ENCODE assay signal across 14 cellular contexts in genomic region chr16:19344224-19344801, GRCh38. TPM values are rescaled to one million over a fixed set of nuclear protein-coding genes. Genes with fewer than 3 reads are reported as not detected.
"Had no signal": no experiment of that assay in that cellular context is flagged by ENCODE, and none has a peak within 500 bp of the region (broad histone marks: within the 10 kb centered on the region; RNA-seq: fewer than 3 reads in every experiment).

No MANE protein-coding gene starts in this region.

- DNase-seq: activated CD4-positive, alpha-beta T cell treated with anti-CD3 and anti-CD28 coated beads, Interleukin-2, amount 10 ng/mL, durations not matched to agents 24 days and 14 days; activated CD8-positive, alpha-beta memory T cell treated with anti-CD3 and anti-CD28 coated beads, Interleukin-2, amount 50 U/mL, for 48 hours; activated gamma-delta T cell treated with Interleukin-2 at 50 U/mL for 16 hours; activated T-cell treated with anti-CD3 and anti-CD28 coated beads, Interleukin-2, amount 50 U/mL, for 72 hours; amniotic stem cell; effector memory CD8-positive, alpha-beta T cell; foreskin keratinocyte; glutamatergic neuron; naive B cell; T-helper 2 cell; tibial artery had no signal

- H3K4me3 ChIP-seq: tibial artery had no signal

- H3K9me3 ChIP-seq: tibial artery had no signal

- H3K4me1 ChIP-seq: foreskin keratinocyte, parathyroid adenoma, tibial artery had no signal

- H3K27ac ChIP-seq: foreskin keratinocyte, parathyroid adenoma, tibial artery had no signal

- H3K36me3 ChIP-seq: tibial artery had no signal

RNA-seq across cellular contexts. Expression of gene CLEC19A, which starts 58.8 kb away (rescaled TPM):
- total RNA-seq: activated CD4-positive, alpha-beta T cell treated with anti-CD3 and anti-CD28 coated beads, Interleukin-2, amount 10 ng/mL, durations not matched to agents 24 days and 14 days; activated T-cell treated with anti-CD3 and anti-CD28 coated beads, Interleukin-2, amount 50 U/mL, for 72 hours; foreskin keratinocyte; kidney epithelial cell; lung microvascular endothelial cell had no signal
